27 cellular contexts compared by ENCODE assay signal in genomic region chr4:162104459-162105124, GRCh38. TPM values are rescaled to one million over a fixed set of nuclear protein-coding genes. Genes with fewer than 3 reads are reported as not detected.
"Had no signal": no experiment of that assay in that cellular context is flagged by ENCODE, and none has a peak within 500 bp of the region (broad histone marks: within the 10 kb centered on the region; RNA-seq: fewer than 3 reads in every experiment).

No MANE protein-coding gene starts in this region.

- H3K4me3 Mint-ChIP-seq: dendritic cell treated with granulocyte-macrophage colony-stimulating factor and Interleukin-4, amounts not matched to agents 40 ng/mL and 50 ng/mL, for 4 days; effector memory CD8-positive, alpha-beta T cell; nephron; stimulated activated memory B cell treated with anti-CD40 and anti-IgM and Interleukin-4, amounts not matched to agents 10 μg/mL and 1 μg/mL and 100 μg/mL, for 72 hours; stimulated activated naive CD8-positive, alpha-beta T cell treated with anti-CD3 and anti-CD28 coated beads, Interleukin-15, Interleukin-2, amounts not matched to agents 100 ng/mL and 50 ng/mL, for 24 hours had no signal

- H3K4me1 Mint-ChIP-seq: naive B cell; nephron; stimulated activated memory B cell treated with anti-CD40 and anti-IgM and Interleukin-4, amounts not matched to agents 10 μg/mL and 1 μg/mL and 100 μg/mL, for 72 hours had no signal

- ATAC-seq: effector memory CD8-positive, alpha-beta T cell; gastrocnemius medialis; heart right ventricle; psoas muscle; sciatic nerve; stimulated activated memory B cell treated with anti-CD40 and anti-IgM and Interleukin-4, amounts not matched to agents 10 μg/mL and 1 μg/mL and 100 μg/mL, for 72 hours; upper lobe of right lung had no signal

- H3K9me3 Mint-ChIP-seq: nephron had no signal

- H3K36me3 ChIP-seq: esophagus muscularis mucosa, gastrocnemius medialis, heart right ventricle, neutrophil, spleen, tibial nerve, upper lobe of right lung, vagina had no signal

- DNase-seq: effector memory CD8-positive, alpha-beta T cell; gastrocnemius medialis; heart right ventricle; hypothalamus; kidney glomerular epithelial cell; mesendoderm; naive B cell; psoas muscle; retina; stimulated activated CD4-positive, alpha-beta T cell treated with anti-CD3 and anti-CD28 coated beads, Interleukin-15, amount 100 ng/mL, for 24 hours; stimulated activated CD4-positive, alpha-beta T cell treated with anti-CD3 and anti-CD28 coated beads, Interleukin-1b, Interleukin-23, amount 100 ng/mL, for 48 hours; stimulated activated CD4-positive, alpha-beta T cell treated with anti-CD3 and anti-CD28 coated beads, Interleukin-4, amount 100 ng/mL, for 24 hours had no signal

- H3K27ac Mint-ChIP-seq: dendritic cell treated with granulocyte-macrophage colony-stimulating factor and Interleukin-4, amounts not matched to agents 40 ng/mL and 50 ng/mL, for 4 days; effector memory CD8-positive, alpha-beta T cell; naive B cell; nephron; stimulated activated memory B cell treated with anti-CD40 and anti-IgM and Interleukin-4, amounts not matched to agents 10 μg/mL and 1 μg/mL and 100 μg/mL, for 72 hours; stimulated activated naive CD8-positive, alpha-beta T cell treated with anti-CD3 and anti-CD28 coated beads, Interleukin-15, Interleukin-2, amounts not matched to agents 100 ng/mL and 50 ng/mL, for 24 hours had no signal

- H3K36me3 Mint-ChIP-seq: naive B cell; stimulated activated memory B cell treated with anti-CD40 and anti-IgM and Interleukin-4, amounts not matched to agents 10 μg/mL and 1 μg/mL and 100 μg/mL, for 72 hours had no signal

- H3K4me1 ChIP-seq: esophagus muscularis mucosa, gastrocnemius medialis, heart right ventricle, psoas muscle, spleen, tibial nerve, upper lobe of right lung, vagina had no signal

- H3K27me3 ChIP-seq: esophagus muscularis mucosa, gastrocnemius medialis, heart right ventricle, neutrophil, spleen, tibial nerve, upper lobe of right lung, vagina had no signal

- H3K27ac ChIP-seq: epithelial cell of prostate, esophagus muscularis mucosa, gastrocnemius medialis, heart right ventricle, neutrophil, psoas muscle, spleen, tibial nerve, upper lobe of right lung, vagina had no signal

- H3K27me3 Mint-ChIP-seq: dendritic cell treated with granulocyte-macrophage colony-stimulating factor and Interleukin-4, amounts not matched to agents 40 ng/mL and 50 ng/mL, for 4 days; effector memory CD8-positive, alpha-beta T cell; naive B cell; stimulated activated memory B cell treated with anti-CD40 and anti-IgM and Interleukin-4, amounts not matched to agents 10 μg/mL and 1 μg/mL and 100 μg/mL, for 72 hours; stimulated activated naive CD8-positive, alpha-beta T cell treated with anti-CD3 and anti-CD28 coated beads, Interleukin-15, Interleukin-2, amounts not matched to agents 100 ng/mL and 50 ng/mL, for 24 hours had no signal

- H3K9me3 ChIP-seq: gastrocnemius medialis, neutrophil, psoas muscle, vagina had no signal

- H3K4me3 ChIP-seq: esophagus muscularis mucosa, gastrocnemius medialis, heart right ventricle, psoas muscle, spleen, tibial nerve, upper lobe of right lung, vagina had no signal

RNA-seq across cellular contexts. Expression of gene FSTL5, which starts 59.2 kb away (rescaled TPM):
- total RNA-seq: fibroblast of villous mesenchyme, gastrocnemius medialis, heart right ventricle, lung microvascular endothelial cell, osteoblast, psoas muscle, spleen had no signal
